ENCODE assay signal across 8 cellular contexts in the genomic region with DNA sequence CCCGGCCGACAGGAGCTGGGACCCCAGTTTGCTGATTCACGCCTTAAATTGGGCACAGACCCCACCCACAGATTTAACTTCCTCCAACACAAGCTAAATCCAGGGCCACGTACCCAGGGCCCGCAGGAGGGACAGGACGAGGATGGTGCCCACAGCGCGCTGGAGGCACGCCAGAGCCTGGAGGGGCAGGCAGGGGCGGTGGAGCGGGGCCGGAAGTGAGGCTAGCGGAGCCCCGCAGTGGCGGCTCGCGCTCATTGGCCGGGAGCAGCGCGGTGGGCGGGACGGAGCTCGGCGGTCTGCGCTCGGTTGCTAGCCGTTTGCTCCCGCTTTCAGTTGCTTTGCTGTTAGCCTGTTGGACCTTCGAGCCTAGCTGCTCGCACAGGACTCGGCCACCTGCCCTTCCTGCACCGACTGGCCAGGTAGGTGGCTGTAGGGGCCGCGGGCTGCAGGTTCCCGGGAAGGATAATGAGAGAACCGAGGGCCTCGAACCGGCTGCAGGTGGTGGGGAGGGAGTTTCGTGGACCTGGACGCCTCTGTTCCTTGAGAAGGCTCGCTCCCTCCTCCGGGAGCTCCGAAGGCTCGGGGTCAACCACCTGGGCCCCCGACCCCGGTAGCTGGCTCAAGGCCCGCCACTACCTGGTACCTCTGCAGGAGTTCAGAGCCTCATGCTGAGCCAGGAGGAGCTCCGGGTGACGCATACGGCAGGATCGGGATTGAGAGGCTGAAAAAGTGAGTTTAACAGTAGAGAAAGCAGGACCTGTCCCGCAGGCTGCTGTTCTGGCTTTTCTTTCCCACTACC. TPM values are rescaled to one million over a fixed set of nuclear protein-coding genes. Genes with fewer than 3 reads are reported as not detected.
A peak's percentile ranks its signal among the peaks of the same experiment; 100 is the strongest.
DNase-seq lines count a peak whose midpoint lies in the region; ATAC-seq and TF ChIP-seq lines count a peak whose summit lies in the region.

CCDC134 (plus strand) TSS at position 332 of the 799 bp plus-strand sequence. CDS start 8,212 bp downstream, outside the sequence.

- ATAC-seq in GM19023 (IDR thresholded peaks at IDR 0.05; ENCODE audit: unreplicated experiment) (peak; percentile 92), HG03280 (IDR thresholded peaks at IDR 0.05; ENCODE audit: unreplicated experiment) (peak; percentile 95)

- DNase-seq in AG09319 (ENCODE audit: extremely low read depth, low read depth) (peak; percentile 41), NCI-H524 (lab: John Stamatoyannopoulos, UW) (peak; percentile 78 to 89), cerebellum (ENCODE audit: low spot score) (peak; percentile 98), kidney glomerular epithelial cell (lab: John Stamatoyannopoulos, UW) (peak; percentile 76)
- peak; percentile 82 to 87 for DNase-seq in activated CD4-positive, alpha-beta T cell treated with anti-CD3 and anti-CD28 coated beads for 24 hours (ENCODE audit: low read depth in 2 of 2)
- peak; percentile 77 to 92 for DNase-seq in stimulated activated CD4-positive, alpha-beta T cell treated with anti-CD3 and anti-CD28 coated beads, Interleukin-15, amount 100 ng/mL, for 48 hours (ENCODE audit: low read depth in 2 of 2)

- TF ChIP-seq CTCF in AG09319 (IDR thresholded peaks at IDR 0.05; ENCODE audit: low read depth, low read length): no peak

RNA-seq across cellular contexts. Expression of gene CCDC134, which starts in this region (rescaled TPM):
- total RNA-seq in cerebellum: 13.0 TPM

Comparison
In these comparisons a context has a peak if more than half of its experiments do, and no peak if none do; other contexts are left out.
1. Peak in every context shown above with its lines: DNase-seq and ATAC-seq.
2. DNase-seq: peak in every context shown above with its lines; median percentile 98 in cerebellum; 84 in activated CD4-positive, alpha-beta T cell treated with anti-CD3 and anti-CD28 coated beads for 24 hours; 84 in stimulated activated CD4-positive, alpha-beta T cell treated with anti-CD3 and anti-CD28 coated beads, Interleukin-15, amount 100 ng/mL, for 48 hours; 84 in NCI-H524; 76 in kidney glomerular epithelial cell; 41 in AG09319.